ENCODE assay signal across 1 cellular context in genomic region chr20:64030371-64031134, GRCh38.
TF ChIP-seq lines count a peak whose summit lies in the region.

No MANE protein-coding gene starts in this region.

TF ChIP-seq in HEK293, 187 proteins besides CTCF, POLR2A, EP300 and RAD21 (continued from another document and continues in another):
- TF ChIP-seq ZNF26 (tag by site-specific recombination; IDR thresholded peaks at IDR 0.05) (no peak), ZNF221 (tag by site-specific recombination; IDR thresholded peaks at IDR 0.05; ENCODE audit: borderline replicate concordance) (no peak), GLIS2 (tag by site-specific recombination; IDR thresholded peaks at IDR 0.05) (peak; percentile 51), ZNF311 (tag by site-specific recombination; IDR thresholded peaks at IDR 0.05; ENCODE audit: borderline replicate concordance) (no peak), ZNF391 (tag by site-specific recombination; IDR thresholded peaks at IDR 0.05; ENCODE audit: borderline replicate concordance, low read depth) (no peak), ZNF140 (tag by site-specific recombination; IDR thresholded peaks at IDR 0.05) (no peak), ZNF747 (tag by site-specific recombination; IDR thresholded peaks at IDR 0.05) (no peak), ZNF792 (tag by site-specific recombination; IDR thresholded peaks at IDR 0.05) (no peak), ZNF292 (tag by site-specific recombination; IDR thresholded peaks at IDR 0.05; ENCODE audit: borderline replicate concordance, low read depth) (no peak), ZNF239 (tag by site-specific recombination; IDR thresholded peaks at IDR 0.05) (no peak), ZBTB48 (tag by site-specific recombination; IDR thresholded peaks at IDR 0.05) (no peak), ZFP41 (tag by site-specific recombination; IDR thresholded peaks at IDR 0.05; ENCODE audit: borderline replicate concordance) (no peak), SP3 (tag by site-specific recombination; IDR thresholded peaks at IDR 0.05) (no peak), ZNF274 (IDR thresholded peaks at IDR 0.05; ENCODE audit: low read length) (no peak), ZNF274 (tag by site-specific recombination; IDR thresholded peaks at IDR 0.05; ENCODE audit: borderline replicate concordance) (no peak), ZSCAN23 (tag by site-specific recombination; IDR thresholded peaks at IDR 0.05) (peak; percentile 92; the same call in 1 of the 2 replicates), SCRT1 (tag by site-specific recombination; IDR thresholded peaks at IDR 0.05; ENCODE audit: borderline replicate concordance) (peak; percentile 61; the same call in 1 of the 2 replicates), ZSCAN30 (tag by site-specific recombination; IDR thresholded peaks at IDR 0.05) (0 out of 2 replicates have a peak, but pooled peaks have one; percentile 35), PRDM2 (tag by site-specific recombination; IDR thresholded peaks at IDR 0.05; ENCODE audit: borderline replicate concordance) (no peak), GFI1B (tag by site-specific recombination; IDR thresholded peaks at IDR 0.05) (peak; percentile 89), ZNF707 (tag by site-specific recombination; IDR thresholded peaks at IDR 0.05) (no peak), BCL11A (tag by site-specific recombination; IDR thresholded peaks at IDR 0.05; ENCODE audit: low read depth) (0 out of 2 replicates have a peak, but pooled peaks have one; percentile 28), ZNF184 (tag by site-specific recombination; IDR thresholded peaks at IDR 0.05) (no peak), REST (tag by site-specific recombination; IDR thresholded peaks at IDR 0.05) (no peak), ZNF513 (tag by site-specific recombination; IDR thresholded peaks at IDR 0.05) (no peak), ZNF549 (tag by site-specific recombination; IDR thresholded peaks at IDR 0.05) (no peak), TCF7L2 (IDR thresholded peaks at IDR 0.05; ENCODE audit: borderline replicate concordance, low read depth, low read length) (no peak), ZNF426 (tag by site-specific recombination; IDR thresholded peaks at IDR 0.05) (no peak), ZEB2 (tag by site-specific recombination; IDR thresholded peaks at IDR 0.05) (0 out of 2 replicates have a peak, but pooled peaks have one; percentile 18), ZNF473 (tag by site-specific recombination; IDR thresholded peaks at IDR 0.05) (no peak), YY2 (tag by site-specific recombination; IDR thresholded peaks at IDR 0.05) (no peak), ZBTB20 (tag by site-specific recombination; IDR thresholded peaks at IDR 0.05) (peak; percentile 75), ZNF654 (tag by site-specific recombination; IDR thresholded peaks at IDR 0.05; ENCODE audit: low read depth) (no peak), ATF2 (tag by site-specific recombination; IDR thresholded peaks at IDR 0.05; ENCODE audit: low read depth) (no peak), KLF7 (tag by site-specific recombination; IDR thresholded peaks at IDR 0.05; ENCODE audit: borderline replicate concordance) (peak; percentile 96; the same call in 1 of the 2 replicates), ZNF350 (tag by site-specific recombination; IDR thresholded peaks at IDR 0.05) (no peak)
- TF ChIP-seq, protein P1, sequence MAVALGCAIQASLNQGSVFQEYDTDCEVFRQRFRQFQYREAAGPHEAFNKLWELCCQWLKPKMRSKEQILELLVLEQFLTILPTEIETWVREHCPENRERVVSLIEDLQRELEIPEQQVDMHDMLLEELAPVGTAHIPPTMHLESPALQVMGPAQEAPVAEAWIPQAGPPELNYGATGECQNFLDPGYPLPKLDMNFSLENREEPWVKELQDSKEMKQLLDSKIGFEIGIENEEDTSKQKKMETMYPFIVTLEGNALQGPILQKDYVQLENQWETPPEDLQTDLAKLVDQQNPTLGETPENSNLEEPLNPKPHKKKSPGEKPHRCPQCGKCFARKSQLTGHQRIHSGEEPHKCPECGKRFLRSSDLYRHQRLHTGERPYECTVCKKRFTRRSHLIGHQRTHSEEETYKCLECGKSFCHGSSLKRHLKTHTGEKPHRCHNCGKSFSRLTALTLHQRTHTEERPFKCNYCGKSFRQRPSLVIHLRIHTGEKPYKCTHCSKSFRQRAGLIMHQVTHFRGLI (tag by site-specific recombination; IDR thresholded peaks at IDR 0.05), result no peak
- TF ChIP-seq, protein P2, sequence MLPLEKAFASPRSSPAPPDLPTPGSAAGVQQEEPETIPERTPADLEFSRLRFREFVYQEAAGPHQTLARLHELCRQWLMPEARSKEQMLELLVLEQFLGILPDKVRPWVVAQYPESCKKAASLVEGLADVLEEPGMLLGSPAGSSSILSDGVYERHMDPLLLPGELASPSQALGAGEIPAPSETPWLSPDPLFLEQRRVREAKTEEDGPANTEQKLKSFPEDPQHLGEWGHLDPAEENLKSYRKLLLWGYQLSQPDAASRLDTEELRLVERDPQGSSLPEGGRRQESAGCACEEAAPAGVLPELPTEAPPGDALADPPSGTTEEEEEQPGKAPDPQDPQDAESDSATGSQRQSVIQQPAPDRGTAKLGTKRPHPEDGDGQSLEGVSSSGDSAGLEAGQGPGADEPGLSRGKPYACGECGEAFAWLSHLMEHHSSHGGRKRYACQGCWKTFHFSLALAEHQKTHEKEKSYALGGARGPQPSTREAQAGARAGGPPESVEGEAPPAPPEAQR (tag by site-specific recombination; IDR thresholded peaks at IDR 0.05), result no peak
- TF ChIP-seq, protein P3, sequence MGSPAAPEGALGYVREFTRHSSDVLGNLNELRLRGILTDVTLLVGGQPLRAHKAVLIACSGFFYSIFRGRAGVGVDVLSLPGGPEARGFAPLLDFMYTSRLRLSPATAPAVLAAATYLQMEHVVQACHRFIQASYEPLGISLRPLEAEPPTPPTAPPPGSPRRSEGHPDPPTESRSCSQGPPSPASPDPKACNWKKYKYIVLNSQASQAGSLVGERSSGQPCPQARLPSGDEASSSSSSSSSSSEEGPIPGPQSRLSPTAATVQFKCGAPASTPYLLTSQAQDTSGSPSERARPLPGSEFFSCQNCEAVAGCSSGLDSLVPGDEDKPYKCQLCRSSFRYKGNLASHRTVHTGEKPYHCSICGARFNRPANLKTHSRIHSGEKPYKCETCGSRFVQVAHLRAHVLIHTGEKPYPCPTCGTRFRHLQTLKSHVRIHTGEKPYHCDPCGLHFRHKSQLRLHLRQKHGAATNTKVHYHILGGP (tag by site-specific recombination; IDR thresholded peaks at IDR 0.05), result no peak
- TF ChIP-seq, protein P4, sequence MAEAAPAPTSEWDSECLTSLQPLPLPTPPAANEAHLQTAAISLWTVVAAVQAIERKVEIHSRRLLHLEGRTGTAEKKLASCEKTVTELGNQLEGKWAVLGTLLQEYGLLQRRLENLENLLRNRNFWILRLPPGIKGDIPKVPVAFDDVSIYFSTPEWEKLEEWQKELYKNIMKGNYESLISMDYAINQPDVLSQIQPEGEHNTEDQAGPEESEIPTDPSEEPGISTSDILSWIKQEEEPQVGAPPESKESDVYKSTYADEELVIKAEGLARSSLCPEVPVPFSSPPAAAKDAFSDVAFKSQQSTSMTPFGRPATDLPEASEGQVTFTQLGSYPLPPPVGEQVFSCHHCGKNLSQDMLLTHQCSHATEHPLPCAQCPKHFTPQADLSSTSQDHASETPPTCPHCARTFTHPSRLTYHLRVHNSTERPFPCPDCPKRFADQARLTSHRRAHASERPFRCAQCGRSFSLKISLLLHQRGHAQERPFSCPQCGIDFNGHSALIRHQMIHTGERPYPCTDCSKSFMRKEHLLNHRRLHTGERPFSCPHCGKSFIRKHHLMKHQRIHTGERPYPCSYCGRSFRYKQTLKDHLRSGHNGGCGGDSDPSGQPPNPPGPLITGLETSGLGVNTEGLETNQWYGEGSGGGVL (tag by site-specific recombination; IDR thresholded peaks at IDR 0.05), result no peak
